8 cellular contexts compared by ENCODE assay signal in genomic region chr12:112126000-112126431, GRCh38.
DNase-seq lines count a peak whose midpoint lies in the region; TF ChIP-seq lines count a peak whose summit lies in the region.

No MANE protein-coding gene starts in this region.

- DNase-seq in T-helper 1 cell (no peak), NCI-H2196 (lab: John Stamatoyannopoulos, UW; ENCODE audit: unreplicated experiment) (no peak), MV-4-11 (lab: John Stamatoyannopoulos, UW) (no peak), GM13976 (ENCODE audit: low spot score) (no peak)
- peak; percentile 60 for DNase-seq in activated CD8-positive, alpha-beta memory T cell treated with anti-CD3 and anti-CD28 coated beads, Interleukin-2, amount 50 U/mL, for 48 hours

- H3K9me3 ChIP-seq in iPS-18c (ENCODE audit: control insufficient read depth, insufficient read depth, low read length), result no peaks in the 10 kb centered on the region

- in situ Hi-C loops in GM13976 (cut with MboI; ENCODE audit: low sequenced_read_pairs, unreplicated experiment), result no loop called here

- H3K4me3 Mint-ChIP-seq in T-helper 1 cell treated with Interleukin-12 subunit alpha and Interleukin-12 subunit beta and Interleukin-4 antibody, amounts not matched to agents 30 μg/mL and 1 μg/mL, for 36 hours, result peak overlapping the region; percentile 85
- H3K4me3 Mint-ChIP-seq in stimulated activated naive CD8-positive, alpha-beta T cell treated with anti-CD3 and anti-CD28 coated beads, Interleukin-15, Interleukin-2, amounts not matched to agents 100 ng/mL and 50 ng/mL, for 24 hours, result peak overlapping the region; percentile 83

- H3K4me3 ChIP-seq in iPS-18c (ENCODE audit: insufficient read depth, low read depth, low read length), result peak overlapping the region; percentile 94

- no peak for TF ChIP-seq CTCF in GM13976 (IDR thresholded peaks at IDR 0.05; ENCODE audit: borderline replicate concordance, control extremely low read depth, extremely low read depth, insufficient read depth, missing control alignments)

- H3K27ac Mint-ChIP-seq in T-helper 1 cell treated with Interleukin-12 subunit alpha and Interleukin-12 subunit beta and Interleukin-4 antibody, amounts not matched to agents 30 μg/mL and 1 μg/mL, for 36 hours, result peak overlapping the region; percentile 84
- H3K27ac Mint-ChIP-seq in stimulated activated naive CD8-positive, alpha-beta T cell treated with anti-CD3 and anti-CD28 coated beads, Interleukin-15, Interleukin-2, amounts not matched to agents 100 ng/mL and 50 ng/mL, for 24 hours, result peak overlapping the region; percentile 93

- H3K4me1 Mint-ChIP-seq in T-helper 1 cell treated with Interleukin-12 subunit alpha and Interleukin-12 subunit beta and Interleukin-4 antibody, amounts not matched to agents 30 μg/mL and 1 μg/mL, for 36 hours (ENCODE audit: low read depth), result peaks cover 29% of the 10 kb centered on the region
- H3K4me1 Mint-ChIP-seq in stimulated activated naive CD8-positive, alpha-beta T cell treated with anti-CD3 and anti-CD28 coated beads, Interleukin-15, Interleukin-2, amounts not matched to agents 100 ng/mL and 50 ng/mL, for 24 hours (ENCODE audit: low read depth), result peaks cover 51% of the 10 kb centered on the region

- H3K9me3 Mint-ChIP-seq in T-helper 1 cell treated with Interleukin-12 subunit alpha and Interleukin-12 subunit beta and Interleukin-4 antibody, amounts not matched to agents 30 μg/mL and 1 μg/mL, for 36 hours, result no peaks in the 10 kb centered on the region
- no peaks in the 10 kb centered on the region for H3K9me3 Mint-ChIP-seq in stimulated activated naive CD8-positive, alpha-beta T cell treated with anti-CD3 and anti-CD28 coated beads, Interleukin-15, Interleukin-2, amounts not matched to agents 100 ng/mL and 50 ng/mL, for 24 hours

- peaks cover 13% of the 10 kb centered on the region for H3K36me3 Mint-ChIP-seq in T-helper 1 cell treated with Interleukin-12 subunit alpha and Interleukin-12 subunit beta and Interleukin-4 antibody, amounts not matched to agents 30 μg/mL and 1 μg/mL, for 36 hours (ENCODE audit: low read depth)
- H3K36me3 Mint-ChIP-seq in stimulated activated naive CD8-positive, alpha-beta T cell treated with anti-CD3 and anti-CD28 coated beads, Interleukin-15, Interleukin-2, amounts not matched to agents 100 ng/mL and 50 ng/mL, for 24 hours (ENCODE audit: low read depth), result peaks cover 5% of the 10 kb centered on the region

- peaks cover 8% of the 10 kb centered on the region for H3K27me3 Mint-ChIP-seq in T-helper 1 cell treated with Interleukin-12 subunit alpha and Interleukin-12 subunit beta and Interleukin-4 antibody, amounts not matched to agents 30 μg/mL and 1 μg/mL, for 36 hours (ENCODE audit: low read depth)
- no peaks in the 10 kb centered on the region for H3K27me3 Mint-ChIP-seq in stimulated activated naive CD8-positive, alpha-beta T cell treated with anti-CD3 and anti-CD28 coated beads, Interleukin-15, Interleukin-2, amounts not matched to agents 100 ng/mL and 50 ng/mL, for 24 hours
